In the genomic region with DNA sequence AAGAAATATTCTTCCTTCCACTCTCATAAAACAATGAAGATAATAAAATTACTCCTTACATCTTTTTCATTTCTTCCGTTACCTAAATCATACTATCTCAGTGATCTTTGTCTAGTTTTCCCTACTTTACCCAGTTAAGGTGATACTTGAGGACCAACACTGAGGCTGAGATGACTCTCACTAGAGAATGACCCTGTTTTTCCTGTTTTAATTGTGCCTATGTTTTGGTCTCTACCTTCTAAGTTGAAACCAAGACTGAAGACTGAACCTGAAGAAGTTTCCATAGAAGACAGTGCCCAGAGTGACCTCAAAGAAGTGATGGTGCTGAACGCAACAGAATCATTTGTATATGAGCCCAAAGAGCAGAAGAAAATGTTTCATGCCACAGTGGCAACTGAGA, we compare ENCODE assay signal across 16 cellular contexts. TPM values are rescaled to one million over a fixed set of nuclear protein-coding genes. Genes with fewer than 3 reads are reported as not detected.
DNase-seq lines count a peak whose midpoint lies in the region; ATAC-seq lines count a peak whose summit lies in the region.
"Had no signal": no experiment of that assay in that cellular context is flagged by ENCODE, and none has a peak within 500 bp of the region (broad histone marks: within the 10 kb centered on the region; RNA-seq: fewer than 3 reads in every experiment).

No MANE protein-coding gene starts in this region.

- H3K27ac Mint-ChIP-seq in T-helper 1 cell treated with Interleukin-12 subunit alpha and Interleukin-12 subunit beta and Interleukin-4 antibody, amounts not matched to agents 30 μg/mL and 1 μg/mL, for 36 hours, result peak overlapping the region; percentile 10
- H3K27ac Mint-ChIP-seq in CD4-positive, alpha-beta memory T cell, result peak overlapping the region in 5 of 7 donors; percentile 29 to 88 (median 64)
- peak overlapping the region; percentile 91 for H3K27ac Mint-ChIP-seq in activated T-helper 1 cell treated with anti-CD3 and anti-CD28 coated beads, Interleukin-12 subunit alpha, Interleukin-12 subunit beta, Interleukin-2, Interleukin-4 antibody, amounts not matched to agents 30 ng/mL and 10 ng/mL and 1 ng/mL, durations not matched to agents 14 hours and 24 hours and 36 hours
- H3K27ac Mint-ChIP-seq in natural killer cell treated with Interleukin-12 subunit alpha and Interleukin-12 subunit beta and Interleukin-15 and Interleukin-18, amount 100 ng/mL, for 72 hours, result peak overlapping the region; percentile 36 to 41

- peaks cover 37% of the 10 kb centered on the region for H3K4me1 Mint-ChIP-seq in T-helper 1 cell treated with Interleukin-12 subunit alpha and Interleukin-12 subunit beta and Interleukin-4 antibody, amounts not matched to agents 30 μg/mL and 1 μg/mL, for 36 hours (ENCODE audit: low read depth)
- H3K4me1 Mint-ChIP-seq in CD4-positive, alpha-beta memory T cell, result peaks cover 39 to 54% (median 47%) of the 10 kb centered on the region in 4 donors
- peaks cover 71% of the 10 kb centered on the region for H3K4me1 Mint-ChIP-seq in activated T-helper 1 cell treated with anti-CD3 and anti-CD28 coated beads, Interleukin-12 subunit alpha, Interleukin-12 subunit beta, Interleukin-2, Interleukin-4 antibody, amounts not matched to agents 30 ng/mL and 10 ng/mL and 1 ng/mL, durations not matched to agents 14 hours and 24 hours and 36 hours (ENCODE audit: low read depth)
- H3K4me1 Mint-ChIP-seq in natural killer cell treated with Interleukin-12 subunit alpha and Interleukin-12 subunit beta and Interleukin-15 and Interleukin-18, amount 100 ng/mL, for 72 hours (ENCODE audit: low read depth in 2 of 2), result peaks cover 39 to 61% of the 10 kb centered on the region in 2 donors

- intact Hi-C loops in CD4-positive, alpha-beta memory T cell (cut with micrococcal nuclease), result no loop called here
- intact Hi-C loops in activated T-helper 1 cell treated with anti-CD3 and anti-CD28 coated beads, Interleukin-12 subunit alpha, Interleukin-12 subunit beta, Interleukin-2, Interleukin-4 antibody, amounts not matched to agents 30 ng/mL and 10 ng/mL and 1 ng/mL, durations not matched to agents 14 hours and 24 hours and 36 hours (cut with micrococcal nuclease), result no loop called here

- H3K36me3 ChIP-seq in CD4-positive, alpha-beta memory T cell (ENCODE audit: insufficient read depth, low read length), result peaks cover 57% of the 10 kb centered on the region
- peaks cover 37% of the 10 kb centered on the region for H3K36me3 ChIP-seq in SJCRH30

- H3K4me3 ChIP-seq in CD4-positive, alpha-beta memory T cell (ENCODE audit: low read length in 2 of 2), result no peak overlapping the region
- no peak overlapping the region for H3K4me3 ChIP-seq in SJCRH30
- H3K4me3 ChIP-seq: BLaER1 had no signal

- no peak overlapping the region for H3K4me3 Mint-ChIP-seq in T-helper 1 cell treated with Interleukin-12 subunit alpha and Interleukin-12 subunit beta and Interleukin-4 antibody, amounts not matched to agents 30 μg/mL and 1 μg/mL, for 36 hours
- H3K4me3 Mint-ChIP-seq in CD4-positive, alpha-beta memory T cell, result no peak overlapping the region
- no peak overlapping the region for H3K4me3 Mint-ChIP-seq in activated T-helper 1 cell treated with anti-CD3 and anti-CD28 coated beads, Interleukin-12 subunit alpha, Interleukin-12 subunit beta, Interleukin-2, Interleukin-4 antibody, amounts not matched to agents 30 ng/mL and 10 ng/mL and 1 ng/mL, durations not matched to agents 14 hours and 24 hours and 36 hours
- no peak overlapping the region for H3K4me3 Mint-ChIP-seq in natural killer cell treated with Interleukin-12 subunit alpha and Interleukin-12 subunit beta and Interleukin-15 and Interleukin-18, amount 100 ng/mL, for 72 hours

- CTCF ChIA-PET in CD4-positive, alpha-beta memory T cell (lab: Charles Lee; ENCODE audit: partially characterized antibody), result no interaction called here

- H3K27me3 Mint-ChIP-seq in T-helper 1 cell treated with Interleukin-12 subunit alpha and Interleukin-12 subunit beta and Interleukin-4 antibody, amounts not matched to agents 30 μg/mL and 1 μg/mL, for 36 hours (ENCODE audit: low read depth), result no peaks in the 10 kb centered on the region
- H3K27me3 Mint-ChIP-seq in CD4-positive, alpha-beta memory T cell, result no peaks in the 10 kb centered on the region
- no peaks in the 10 kb centered on the region for H3K27me3 Mint-ChIP-seq in activated T-helper 1 cell treated with anti-CD3 and anti-CD28 coated beads, Interleukin-12 subunit alpha, Interleukin-12 subunit beta, Interleukin-2, Interleukin-4 antibody, amounts not matched to agents 30 ng/mL and 10 ng/mL and 1 ng/mL, durations not matched to agents 14 hours and 24 hours and 36 hours (ENCODE audit: insufficient read depth)
- H3K27me3 Mint-ChIP-seq in natural killer cell treated with Interleukin-12 subunit alpha and Interleukin-12 subunit beta and Interleukin-15 and Interleukin-18, amount 100 ng/mL, for 72 hours, result no peaks in the 10 kb centered on the region

- H3K27ac ChIP-seq in CD4-positive, alpha-beta memory T cell (ENCODE audit: low read depth, low read length), result no peak overlapping the region
- no peak overlapping the region for H3K27ac ChIP-seq in SJCRH30
- H3K27ac ChIP-seq: 22Rv1, BLaER1, KMS-11 had no signal

- peaks cover 69% of the 10 kb centered on the region for H3K36me3 Mint-ChIP-seq in T-helper 1 cell treated with Interleukin-12 subunit alpha and Interleukin-12 subunit beta and Interleukin-4 antibody, amounts not matched to agents 30 μg/mL and 1 μg/mL, for 36 hours (ENCODE audit: low read depth)
- H3K36me3 Mint-ChIP-seq in CD4-positive, alpha-beta memory T cell, result peaks cover 74 to 87% of the 10 kb centered on the region in 2 donors
- H3K36me3 Mint-ChIP-seq in activated T-helper 1 cell treated with anti-CD3 and anti-CD28 coated beads, Interleukin-12 subunit alpha, Interleukin-12 subunit beta, Interleukin-2, Interleukin-4 antibody, amounts not matched to agents 30 ng/mL and 10 ng/mL and 1 ng/mL, durations not matched to agents 14 hours and 24 hours and 36 hours (ENCODE audit: low read depth), result peaks cover 74% of the 10 kb centered on the region
- peaks cover 67% of the 10 kb centered on the region for H3K36me3 Mint-ChIP-seq in natural killer cell treated with Interleukin-12 subunit alpha and Interleukin-12 subunit beta and Interleukin-15 and Interleukin-18, amount 100 ng/mL, for 72 hours

- peaks cover 43% of the 10 kb centered on the region for H3K4me1 ChIP-seq in CD4-positive, alpha-beta memory T cell (ENCODE audit: insufficient read depth, low read length)
- peaks cover 31% of the 10 kb centered on the region for H3K4me1 ChIP-seq in SJCRH30
- H3K4me1 ChIP-seq: Caco-2 had no signal

- DNase-seq in T-helper 1 cell (no peak), amniotic stem cell (lab: John Stamatoyannopoulos, UW) (no peak), SJCRH30 (no peak), NCI-H748 treated with DMSO at 0.1 percent for 48 hours (lab: John Stamatoyannopoulos, UW) (no peak)
- DNase-seq in CD4-positive, alpha-beta memory T cell, result no peak
- DNase-seq in activated T-helper 1 cell treated with anti-CD3 and anti-CD28 coated beads, Interleukin-12 subunit alpha, Interleukin-12 subunit beta, Interleukin-2, Interleukin-4 antibody, amounts not matched to agents 30 ng/mL and 10 ng/mL and 1 ng/mL, durations not matched to agents 14 hours and 24 hours and 36 hours (ENCODE audit: low spot score), result no peak
- no peak for DNase-seq in natural killer cell treated with Interleukin-12 subunit alpha and Interleukin-12 subunit beta and Interleukin-15 and Interleukin-18, amount 100 ng/mL, for 72 hours (ENCODE audit: low spot score)
- DNase-seq: Caco-2, NCI-H1092 treated with DMSO at 0.1 percent for 48 hours, NCI-H1694 treated with DMSO at 0.1 percent for 48 hours had no signal

- no peaks in the 10 kb centered on the region for H3K9me3 ChIP-seq in CD4-positive, alpha-beta memory T cell (ENCODE audit: control insufficient read depth in 1 of 2, low read length in 2 of 2)
- H3K9me3 ChIP-seq in SJCRH30 (replicated peaks), result no peaks in the 10 kb centered on the region
- H3K9me3 ChIP-seq: BLaER1, Caco-2 had no signal

- ATAC-seq in natural killer cell treated with Interleukin-12 subunit alpha and Interleukin-12 subunit beta and Interleukin-15 and Interleukin-18, amount 100 ng/mL, for 72 hours, result no peak
- ATAC-seq: Right ventricle myocardium inferior had no signal

- POLR2A ChIA-PET in CD4-positive, alpha-beta memory T cell (lab: Charles Lee; ENCODE audit: partially characterized antibody), result no interaction called here

- no peaks in the 10 kb centered on the region for H3K27me3 ChIP-seq in CD4-positive, alpha-beta memory T cell (ENCODE audit: insufficient read depth, low read length)
- H3K27me3 ChIP-seq in SJCRH30, result no peaks in the 10 kb centered on the region
- H3K27me3 ChIP-seq: BLaER1 had no signal

- H3K9me3 Mint-ChIP-seq in T-helper 1 cell treated with Interleukin-12 subunit alpha and Interleukin-12 subunit beta and Interleukin-4 antibody, amounts not matched to agents 30 μg/mL and 1 μg/mL, for 36 hours, result no peaks in the 10 kb centered on the region
- peaks cover 0 to 2% (median 0%) of the 10 kb centered on the region in 8 donors for H3K9me3 Mint-ChIP-seq in CD4-positive, alpha-beta memory T cell
- no peaks in the 10 kb centered on the region for H3K9me3 Mint-ChIP-seq in activated T-helper 1 cell treated with anti-CD3 and anti-CD28 coated beads, Interleukin-12 subunit alpha, Interleukin-12 subunit beta, Interleukin-2, Interleukin-4 antibody, amounts not matched to agents 30 ng/mL and 10 ng/mL and 1 ng/mL, durations not matched to agents 14 hours and 24 hours and 36 hours
- no peaks in the 10 kb centered on the region for H3K9me3 Mint-ChIP-seq in natural killer cell treated with Interleukin-12 subunit alpha and Interleukin-12 subunit beta and Interleukin-15 and Interleukin-18, amount 100 ng/mL, for 72 hours

RNA-seq across cellular contexts. Expression of a gene that starts 25.1 kb away (rescaled TPM):
- total RNA-seq in CD4-positive, alpha-beta memory T cell, result 1 to 10 TPM; 7.8 to 8.1 TPM
- polyA plus RNA-seq in CD4-positive, alpha-beta memory T cell, result 1 to 10 TPM; 2.9 to 8.0 TPM
- 49.0 and 52.9 TPM in 2 replicates for total RNA-seq in activated T-helper 1 cell treated with anti-CD3 and anti-CD28 coated beads, Interleukin-12 subunit alpha, Interleukin-12 subunit beta, Interleukin-2, Interleukin-4 antibody, amounts not matched to agents 30 ng/mL and 10 ng/mL and 1 ng/mL, durations not matched to agents 14 hours and 24 hours and 36 hours
- 1 to 10 TPM; 1.8 to 6.6 TPM for total RNA-seq in natural killer cell treated with Interleukin-12 subunit alpha and Interleukin-12 subunit beta and Interleukin-15 and Interleukin-18, amount 100 ng/mL, for 72 hours
- not detected in 2 replicates for total RNA-seq in SJCRH30 (2014; rRNA removed; shearing (Covaris generic))
- total RNA-seq: Caco-2, MCF 10A had no signal

RNA-seq across cellular contexts. Expression of a gene that starts 41.7 kb away (rescaled TPM):
- total RNA-seq in CD4-positive, alpha-beta memory T cell, result 100 to 1,000 TPM; 160 to 162 TPM
- 100 to 1,000 TPM in 1 of 2 donors, 10 to 100 TPM in 1; 53.2 to 131 TPM for polyA plus RNA-seq in CD4-positive, alpha-beta memory T cell
- 223 and 232 TPM in 2 replicates for total RNA-seq in activated T-helper 1 cell treated with anti-CD3 and anti-CD28 coated beads, Interleukin-12 subunit alpha, Interleukin-12 subunit beta, Interleukin-2, Interleukin-4 antibody, amounts not matched to agents 30 ng/mL and 10 ng/mL and 1 ng/mL, durations not matched to agents 14 hours and 24 hours and 36 hours
- total RNA-seq in natural killer cell treated with Interleukin-12 subunit alpha and Interleukin-12 subunit beta and Interleukin-15 and Interleukin-18, amount 100 ng/mL, for 72 hours, result 100 to 1,000 TPM; 186 to 228 TPM
- 55.5 and 63.8 TPM in 2 replicates for total RNA-seq in SJCRH30 (2014; rRNA removed; shearing (Covaris generic))
- total RNA-seq: Caco-2 had no signal

Comparison
In these comparisons a context has a peak if more than half of its experiments do, and no peak if none do; other contexts are left out.
1. H3K27ac Mint-ChIP-seq: peak in every context shown above with its lines; median percentile 91 in activated T-helper 1 cell treated with anti-CD3 and anti-CD28 coated beads, Interleukin-12 subunit alpha, Interleukin-12 subunit beta, Interleukin-2, Interleukin-4 antibody, amounts not matched to agents 30 ng/mL and 10 ng/mL and 1 ng/mL, durations not matched to agents 14 hours and 24 hours and 36 hours; 64 in CD4-positive, alpha-beta memory T cell; 38 in natural killer cell treated with Interleukin-12 subunit alpha and Interleukin-12 subunit beta and Interleukin-15 and Interleukin-18, amount 100 ng/mL, for 72 hours; 10 in T-helper 1 cell treated with Interleukin-12 subunit alpha and Interleukin-12 subunit beta and Interleukin-4 antibody, amounts not matched to agents 30 μg/mL and 1 μg/mL, for 36 hours.